8 cellular contexts compared by ENCODE assay signal in genomic region chrX:10620121-10620699, GRCh38. TPM values are rescaled to one million over a fixed set of nuclear protein-coding genes. Genes with fewer than 3 reads are reported as not detected.
DNase-seq lines count a peak whose midpoint lies in the region; ATAC-seq and TF ChIP-seq lines count a peak whose summit lies in the region.

MID1 (minus strand) TSS chrX:10620585; CDS start chrX:10567547, 53,038 bp downstream.

- H3K27me3 ChIP-seq in NT2/D1 (ENCODE audit: insufficient read depth, insufficient read length) (peaks cover 10% of the 10 kb centered on the region), colonic mucosa (no peaks in the 10 kb centered on the region), spleen (replicated peaks in 1 of 7) (peaks cover 0 to 72% (median 20%) of the 10 kb centered on the region in 7 donors)

- WGBS in spleen, 5 donors, result 1 to 40% (median 1%) methylated on average over 36 to 46 of the region's 46 CpGs

- H3K9me3 ChIP-seq in NT2/D1 (ENCODE audit: insufficient read depth, low read length), result no peaks in the 10 kb centered on the region
- no peaks in the 10 kb centered on the region for H3K9me3 ChIP-seq in colonic mucosa
- H3K9me3 ChIP-seq in spleen, result no peaks in the 10 kb centered on the region

- ATAC-seq in HG02981 (IDR thresholded peaks at IDR 0.05; ENCODE audit: unreplicated experiment) (peak; percentile 20), GM21447 (IDR thresholded peaks at IDR 0.05; ENCODE audit: unreplicated experiment) (no peak), HG03565 (IDR thresholded peaks at IDR 0.05; ENCODE audit: unreplicated experiment) (no peak)

- H3K27ac ChIP-seq in colonic mucosa, result peak within 1 kb of the TSS; percentile 76
- H3K27ac ChIP-seq in spleen, result peak within 1 kb of the TSS in 4 of 8 donors; percentile 12 to 30 (median 20)

- H3K9ac ChIP-seq in NT2/D1 (ENCODE audit: insufficient read length, low read depth) (peak within 1 kb of the TSS; percentile 78), colonic mucosa (ENCODE audit: low read depth in 2 of 2, low read length in 2 of 2) (peak within 1 kb of the TSS; percentile 48 to 62)

- TF ChIP-seq CTCF in colonic mucosa (IDR thresholded peaks at IDR 0.05) (no peak), spleen (IDR thresholded peaks at IDR 0.05 in 8 of 11, conservative IDR thresholded peaks at IDR 0.05 in 3 of 11) (no peak)

- peak within 1 kb of the TSS; percentile 74 for H3K4me3 ChIP-seq in NT2/D1 (ENCODE audit: insufficient read length, low read depth)
- H3K4me3 ChIP-seq in colonic mucosa, result peak within 1 kb of the TSS; percentile 37
- H3K4me3 ChIP-seq in spleen, result peak within 1 kb of the TSS; percentile 4 to 66 (median 35)

- intact Hi-C loops in colonic mucosa (cut with DNase I), result no loop called here
- intact Hi-C loops in spleen (cut with DNase I; ENCODE audit: low total_unique reads), result no loop called here

- no peak for TF ChIP-seq POLR2A in spleen (IDR thresholded peaks at IDR 0.05)

- H3K4me1 ChIP-seq in NT2/D1 (ENCODE audit: insufficient read depth, insufficient read length), result no peaks in the 10 kb centered on the region
- no peaks in the 10 kb centered on the region for H3K4me1 ChIP-seq in colonic mucosa
- H3K4me1 ChIP-seq in spleen, result peaks cover 0 to 17% (median 2%) of the 10 kb centered on the region in 6 donors

- H3K36me3 ChIP-seq in NT2/D1 (ENCODE audit: insufficient read depth, insufficient read length, low read length) (no peaks in the 10 kb centered on the region), colonic mucosa (no peaks in the 10 kb centered on the region), spleen (no peaks in the 10 kb centered on the region)

- peak; percentile 57 for DNase-seq in COLO668 (lab: John Stamatoyannopoulos, UW; ENCODE audit: unreplicated experiment)
- peak; percentile 83 for DNase-seq in NT2/D1 (ENCODE audit: low read depth, low spot score)
- DNase-seq in colonic mucosa, result peak; percentile 77
- DNase-seq in kidney tubule cell (ENCODE audit: low spot score), result peak; percentile 75
- peak; percentile 71 for DNase-seq in spleen

RNA-seq across cellular contexts. Expression of gene MID1, which starts in this region (rescaled TPM):
- total RNA-seq in colonic mucosa (10 to 100 TPM; 38.3 to 44.9 TPM), spleen (1 to 10 TPM; 2.0 to 4.4 (median 3.0) TPM)
- under 1 TPM; 0.24 to 0.61 (median 0.26) TPM for polyA plus RNA-seq in spleen

Comparison
In these comparisons a context has a peak if more than half of its experiments do, and no peak if none do; other contexts are left out.
1. RNA of gene MID1 (total RNA-seq): 38.3 to 44.9 TPM in colonic mucosa; 2.0 to 4.4 TPM in spleen; every median in the first group is over 4 times any median in the second.
2. Peak in every context shown above with its lines, with median percentiles within 50 percentile points of each other: DNase-seq and H3K4me3 ChIP-seq.